In the genomic region with DNA sequence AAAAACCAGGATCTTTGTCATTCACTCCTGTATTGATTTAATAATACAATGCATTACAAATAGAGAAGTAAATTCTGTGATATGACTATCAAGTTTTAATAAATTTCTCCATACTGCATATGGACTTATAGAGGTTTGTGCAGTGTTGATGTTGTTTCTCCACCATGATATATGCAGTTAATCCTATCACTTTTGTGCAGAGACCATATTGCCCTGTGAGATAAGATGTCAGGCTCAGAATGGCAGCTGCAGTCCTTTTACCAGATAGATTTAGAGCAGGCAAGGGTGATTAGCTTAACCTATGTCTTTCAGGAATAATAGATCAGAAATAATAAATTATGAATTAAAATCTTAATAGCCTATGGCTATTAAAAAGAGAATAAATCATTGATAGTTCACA, we compare ENCODE assay signal across 36 cellular contexts. TPM values are rescaled to one million over a fixed set of nuclear protein-coding genes. Genes with fewer than 3 reads are reported as not detected.
"Had no signal": no experiment of that assay in that cellular context is flagged by ENCODE, and none has a peak within 500 bp of the region (broad histone marks: within the 10 kb centered on the region; RNA-seq: fewer than 3 reads in every experiment).

No MANE protein-coding gene starts in this region.

- H3K4me1 Mint-ChIP-seq: activated CD4-positive, alpha-beta memory T cell treated with anti-CD3 and anti-CD28 coated beads, Interleukin-2, amount 10 ng/mL, durations not matched to agents 7 days and 5 days; activated CD8-positive, alpha-beta memory T cell treated with anti-CD3 and anti-CD28 coated beads, Interleukin-2, amount 10 ng/mL, durations not matched to agents 7 days and 5 days; activated naive CD8-positive, alpha-beta T cell treated with anti-CD3 and anti-CD28 coated beads, Interleukin-2, amount 50 U/mL, for 24 hours; brain had no signal

- H3K4me3 ChIP-seq: PC-9 had no signal

- H3K27ac Mint-ChIP-seq: activated CD4-positive, alpha-beta memory T cell treated with anti-CD3 and anti-CD28 coated beads, Interleukin-2, amount 10 ng/mL, durations not matched to agents 7 days and 5 days; activated CD8-positive, alpha-beta memory T cell treated with anti-CD3 and anti-CD28 coated beads, Interleukin-2, amount 10 ng/mL, durations not matched to agents 7 days and 5 days; activated naive CD4-positive, alpha-beta T cell treated with anti-CD3 and anti-CD28 coated beads for 36 hours; activated naive CD8-positive, alpha-beta T cell; activated naive CD8-positive, alpha-beta T cell treated with anti-CD3 and anti-CD28 coated beads, Interleukin-2, amount 50 U/mL, for 24 hours; brain; T-helper 1 cell treated with Interleukin-12 subunit alpha and Interleukin-12 subunit beta and Interleukin-4 antibody, amounts not matched to agents 30 μg/mL and 1 μg/mL, for 36 hours; T-helper 2 cell treated with Interferon-gamma antibody and Interleukin-4, amounts not matched to agents 5 μg/mL and 100 μg/mL, for 36 hours had no signal

- ATAC-seq: activated CD8-positive, alpha-beta memory T cell treated with anti-CD3 and anti-CD28 coated beads, Interleukin-2, amount 10 ng/mL, durations not matched to agents 7 days and 5 days; activated naive CD8-positive, alpha-beta T cell treated with anti-CD3 and anti-CD28 coated beads, Interleukin-2, amount 50 U/mL, for 24 hours had no signal

- DNase-seq: activated CD4-positive, alpha-beta memory T cell treated with anti-CD3 and anti-CD28 coated beads, Interleukin-2, amount 10 ng/mL, durations not matched to agents 7 days and 5 days; activated CD4-positive, alpha-beta T cell treated with anti-CD3 and anti-CD28 coated beads for 1 hour; activated CD4-positive, alpha-beta T cell treated with anti-CD3 and anti-CD28 coated beads for 48 hours; activated CD4-positive, CD25-positive, alpha-beta regulatory T cell; activated CD8-positive, alpha-beta memory T cell treated with anti-CD3 and anti-CD28 coated beads for 24 hours; activated CD8-positive, alpha-beta memory T cell treated with anti-CD3 and anti-CD28 coated beads, Interleukin-2, amount 10 ng/mL, durations not matched to agents 7 days and 5 days; activated CD8-positive, alpha-beta memory T cell treated with anti-CD3 and anti-CD28 coated beads, Interleukin-2, amount 50 U/mL, for 48 hours; activated gamma-delta T cell treated with Interleukin-2 at 50 U/mL for 16 hours; activated naive CD4-positive, alpha-beta T cell treated with anti-CD3 and anti-CD28 coated beads for 36 hours; activated naive CD8-positive, alpha-beta T cell treated with anti-CD3 and anti-CD28 coated beads, Interleukin-2, amount 50 U/mL, for 24 hours; anterior cingulate cortex; caudate nucleus; cerebellar nuclear complex; NCI-H1092 treated with DMSO at 0.1 percent for 48 hours; NCI-H1417; NCI-H146; NCI-H187 treated with DMSO at 0.1 percent for 48 hours; NCI-H2081; NCI-H2171 treated with DMSO at 0.1 percent for 48 hours; NCI-H2227 treated with DMSO at 0.1 percent for 48 hours; NCI-H446; NCI-H510A treated with DMSO at 0.1 percent for 48 hours; NCI-H69; NK-92 treated with Interleukin-12 subunit alpha and Interleukin-12 subunit beta, amount 100 ng/mL, for 24 hours; PC-9; Right ventricle myocardium superior; WERI-Rb-1 had no signal

- H3K36me3 ChIP-seq: WERI-Rb-1 had no signal

- H2AFZ ChIP-seq: PC-9 had no signal

- H3K36me3 Mint-ChIP-seq: activated CD8-positive, alpha-beta memory T cell treated with anti-CD3 and anti-CD28 coated beads, Interleukin-2, amount 10 ng/mL, durations not matched to agents 7 days and 5 days; activated naive CD8-positive, alpha-beta T cell; brain had no signal

- H3K27me3 Mint-ChIP-seq: activated CD4-positive, alpha-beta memory T cell treated with anti-CD3 and anti-CD28 coated beads, Interleukin-2, amount 10 ng/mL, durations not matched to agents 7 days and 5 days; activated CD8-positive, alpha-beta memory T cell treated with anti-CD3 and anti-CD28 coated beads, Interleukin-2, amount 10 ng/mL, durations not matched to agents 7 days and 5 days; activated naive CD8-positive, alpha-beta T cell treated with anti-CD3 and anti-CD28 coated beads, Interleukin-2, amount 50 U/mL, for 24 hours; brain had no signal

- FAIRE-seq: bronchial epithelial cell, RCC 7860, TTC549 had no signal

- H3K27ac ChIP-seq: PC-9, RWPE1, WERI-Rb-1 had no signal

- H3K4me3 Mint-ChIP-seq: activated CD4-positive, alpha-beta memory T cell treated with anti-CD3 and anti-CD28 coated beads, Interleukin-2, amount 10 ng/mL, durations not matched to agents 7 days and 5 days; activated CD8-positive, alpha-beta memory T cell treated with anti-CD3 and anti-CD28 coated beads, Interleukin-2, amount 10 ng/mL, durations not matched to agents 7 days and 5 days; activated naive CD4-positive, alpha-beta T cell treated with anti-CD3 and anti-CD28 coated beads for 36 hours; activated naive CD8-positive, alpha-beta T cell; activated naive CD8-positive, alpha-beta T cell treated with anti-CD3 and anti-CD28 coated beads, Interleukin-2, amount 50 U/mL, for 24 hours; brain; T-helper 1 cell treated with Interleukin-12 subunit alpha and Interleukin-12 subunit beta and Interleukin-4 antibody, amounts not matched to agents 30 μg/mL and 1 μg/mL, for 36 hours; T-helper 2 cell treated with Interferon-gamma antibody and Interleukin-4, amounts not matched to agents 5 μg/mL and 100 μg/mL, for 36 hours had no signal

- H3K4me2 ChIP-seq: PC-9 had no signal

- H3K9me3 Mint-ChIP-seq: T-helper 2 cell treated with Interferon-gamma antibody and Interleukin-4, amounts not matched to agents 5 μg/mL and 100 μg/mL, for 36 hours had no signal

RNA-seq across cellular contexts. Expression of a gene that starts 38.6 kb away (rescaled TPM):
- total RNA-seq: activated CD4-positive, alpha-beta memory T cell treated with anti-CD3 and anti-CD28 coated beads, Interleukin-2, amount 10 ng/mL, durations not matched to agents 7 days and 5 days; activated CD8-positive, alpha-beta memory T cell treated with anti-CD3 and anti-CD28 coated beads, Interleukin-2, amount 10 ng/mL, durations not matched to agents 7 days and 5 days; activated naive CD4-positive, alpha-beta T cell treated with anti-CD3 and anti-CD28 coated beads for 36 hours; M059J; PC-9 had no signal
